ENCODE assay signal across 11 cellular contexts in genomic region chr1:26745191-26745590, GRCh38. TPM values are rescaled to one million over a fixed set of nuclear protein-coding genes. Genes with fewer than 3 reads are reported as not detected.
DNase-seq lines count a peak whose midpoint lies in the region; ATAC-seq and TF ChIP-seq lines count a peak whose summit lies in the region.
"Had no signal": no experiment of that assay in that cellular context is flagged by ENCODE, and none has a peak within 500 bp of the region (broad histone marks: within the 10 kb centered on the region; RNA-seq: fewer than 3 reads in every experiment).

No MANE protein-coding gene starts in this region.

- H3K27me3 Mint-ChIP-seq in activated CD4-positive, alpha-beta T cell treated with anti-CD3 and anti-CD28 coated beads, Interleukin-2, amount 10 ng/mL, durations not matched to agents 24 days and 14 days: no peaks in the 10 kb centered on the region
- no peaks in the 10 kb centered on the region for H3K27me3 Mint-ChIP-seq in T-helper 17 cell
- no peaks in the 10 kb centered on the region for H3K27me3 Mint-ChIP-seq in stimulated activated memory B cell treated with anti-CD40 and anti-IgM and Interleukin-4, amounts not matched to agents 10 μg/mL and 1 μg/mL and 100 μg/mL, for 72 hours
- H3K27me3 Mint-ChIP-seq: dendritic cell treated with granulocyte-macrophage colony-stimulating factor and Interleukin-4, amounts not matched to agents 40 ng/mL and 50 ng/mL, for 4 days had no signal

- H3K27me3 ChIP-seq in esophagus muscularis mucosa: no peaks in the 10 kb centered on the region

- 69% methylated on average over 5 of the region's 5 CpGs for WGBS in esophagus muscularis mucosa

- ATAC-seq in T-helper 17 cell (no peak), HG03520 (IDR thresholded peaks at IDR 0.05; ENCODE audit: unreplicated experiment) (no peak)
- ATAC-seq in stimulated activated memory B cell treated with anti-CD40 and anti-IgM and Interleukin-4, amounts not matched to agents 10 μg/mL and 1 μg/mL and 100 μg/mL, for 72 hours: no peak
- ATAC-seq: A549 had no signal

- no peak for DNase-seq in activated CD4-positive, alpha-beta T cell treated with anti-CD3 and anti-CD28 coated beads, Interleukin-2, amount 10 ng/mL, durations not matched to agents 24 days and 14 days
- DNase-seq in activated CD4-positive, alpha-beta T cell treated with anti-CD3 and anti-CD28 coated beads for 4 hours: no peak
- DNase-seq in T-helper 17 cell: no peak
- no peak for DNase-seq in esophagus muscularis mucosa (ENCODE audit: extremely low spot score)
- DNase-seq in head of caudate nucleus: no peak
- DNase-seq in NCI-H82 (lab: John Stamatoyannopoulos, UW): no peak
- DNase-seq: posterior cingulate gyrus had no signal

- peaks cover 72% of the 10 kb centered on the region for H3K4me1 Mint-ChIP-seq in activated CD4-positive, alpha-beta T cell treated with anti-CD3 and anti-CD28 coated beads, Interleukin-2, amount 10 ng/mL, durations not matched to agents 24 days and 14 days
- H3K4me1 Mint-ChIP-seq in T-helper 17 cell: peaks cover 58% of the 10 kb centered on the region
- peaks cover 72% of the 10 kb centered on the region for H3K4me1 Mint-ChIP-seq in stimulated activated memory B cell treated with anti-CD40 and anti-IgM and Interleukin-4, amounts not matched to agents 10 μg/mL and 1 μg/mL and 100 μg/mL, for 72 hours

- peak overlapping the region; percentile 72 for H3K4me3 Mint-ChIP-seq in activated CD4-positive, alpha-beta T cell treated with anti-CD3 and anti-CD28 coated beads, Interleukin-2, amount 10 ng/mL, durations not matched to agents 24 days and 14 days
- peak overlapping the region; percentile 7 for H3K4me3 Mint-ChIP-seq in T-helper 17 cell
- H3K4me3 Mint-ChIP-seq in stimulated activated memory B cell treated with anti-CD40 and anti-IgM and Interleukin-4, amounts not matched to agents 10 μg/mL and 1 μg/mL and 100 μg/mL, for 72 hours: no peak overlapping the region
- H3K4me3 Mint-ChIP-seq: dendritic cell treated with granulocyte-macrophage colony-stimulating factor and Interleukin-4, amounts not matched to agents 40 ng/mL and 50 ng/mL, for 4 days had no signal

- no peaks in the 10 kb centered on the region for H3K9me3 Mint-ChIP-seq in activated CD4-positive, alpha-beta T cell treated with anti-CD3 and anti-CD28 coated beads, Interleukin-2, amount 10 ng/mL, durations not matched to agents 24 days and 14 days
- no peaks in the 10 kb centered on the region for H3K9me3 Mint-ChIP-seq in stimulated activated memory B cell treated with anti-CD40 and anti-IgM and Interleukin-4, amounts not matched to agents 10 μg/mL and 1 μg/mL and 100 μg/mL, for 72 hours
- H3K9me3 Mint-ChIP-seq: dendritic cell treated with granulocyte-macrophage colony-stimulating factor and Interleukin-4, amounts not matched to agents 40 ng/mL and 50 ng/mL, for 4 days had no signal

- peaks cover 68% of the 10 kb centered on the region for H3K36me3 Mint-ChIP-seq in activated CD4-positive, alpha-beta T cell treated with anti-CD3 and anti-CD28 coated beads, Interleukin-2, amount 10 ng/mL, durations not matched to agents 24 days and 14 days (ENCODE audit: low read depth)
- peaks cover 8% of the 10 kb centered on the region for H3K36me3 Mint-ChIP-seq in T-helper 17 cell (ENCODE audit: low read depth)
- H3K36me3 Mint-ChIP-seq in stimulated activated memory B cell treated with anti-CD40 and anti-IgM and Interleukin-4, amounts not matched to agents 10 μg/mL and 1 μg/mL and 100 μg/mL, for 72 hours: peaks cover 45% of the 10 kb centered on the region

- H3K27ac Mint-ChIP-seq in activated CD4-positive, alpha-beta T cell treated with anti-CD3 and anti-CD28 coated beads, Interleukin-2, amount 10 ng/mL, durations not matched to agents 24 days and 14 days: peak overlapping the region; percentile 89
- peak overlapping the region; percentile 95 for H3K27ac Mint-ChIP-seq in T-helper 17 cell
- peak overlapping the region; percentile 58 for H3K27ac Mint-ChIP-seq in stimulated activated memory B cell treated with anti-CD40 and anti-IgM and Interleukin-4, amounts not matched to agents 10 μg/mL and 1 μg/mL and 100 μg/mL, for 72 hours

- TF ChIP-seq CTCF in esophagus muscularis mucosa (IDR thresholded peaks at IDR 0.05): no peak

- no peak overlapping the region for H3K4me3 ChIP-seq in esophagus muscularis mucosa
- H3K4me3 ChIP-seq: A549 had no signal

- intact Hi-C loops in activated CD4-positive, alpha-beta T cell treated with anti-CD3 and anti-CD28 coated beads, Interleukin-2, amount 10 ng/mL, durations not matched to agents 24 days and 14 days (cut with micrococcal nuclease): loop anchor here (2.0 kb wide), 2 partner anchors 52 to 164 kb away; no protein-coding TSS in a partner anchor
- intact Hi-C loops in esophagus muscularis mucosa (cut with DNase I): no loop called here
- intact Hi-C loops in head of caudate nucleus (cut with DNase I): no loop called here

- peaks cover 67 to 83% (median 81%) of the 10 kb centered on the region in 4 donors for H3K4me1 ChIP-seq in esophagus muscularis mucosa

- H3K9me3 ChIP-seq in T-helper 17 cell (ENCODE audit: control insufficient read depth, low read length, poor library complexity, severe bottlenecking) (no peaks in the 10 kb centered on the region), esophagus muscularis mucosa (no peaks in the 10 kb centered on the region)
- H3K9me3 ChIP-seq: A549 had no signal

- peak overlapping the region; percentile 50 to 64 (median 60) for H3K27ac ChIP-seq in esophagus muscularis mucosa (replicated peaks in 1 of 4)
- H3K27ac ChIP-seq: A549 had no signal

- H3K36me3 ChIP-seq in esophagus muscularis mucosa: peaks cover 6 to 55% (median 36%) of the 10 kb centered on the region in 4 donors

- no peak for TF ChIP-seq EP300 in esophagus muscularis mucosa (IDR thresholded peaks at IDR 0.05)

- no peak for TF ChIP-seq POLR2A in esophagus muscularis mucosa (IDR thresholded peaks at IDR 0.05; ENCODE audit: low read depth)

RNA-seq across cellular contexts. Expression of gene PIGV, which starts 42.6 kb away (rescaled TPM):
- total RNA-seq in activated CD4-positive, alpha-beta T cell treated with anti-CD3 and anti-CD28 coated beads, Interleukin-2, amount 10 ng/mL, durations not matched to agents 24 days and 14 days: 15.2 and 16.0 TPM in 2 replicates
- total RNA-seq in T-helper 17 cell (10 to 100 TPM; 12.0 to 14.3 TPM), esophagus muscularis mucosa (10 to 100 TPM; 11.8 to 15.2 (median 13.7) TPM)

RNA-seq across cellular contexts. Expression of gene ARID1A, which starts 49.4 kb away (rescaled TPM):
- 111 and 117 TPM in 2 replicates for total RNA-seq in activated CD4-positive, alpha-beta T cell treated with anti-CD3 and anti-CD28 coated beads, Interleukin-2, amount 10 ng/mL, durations not matched to agents 24 days and 14 days
- total RNA-seq in T-helper 17 cell (100 to 1,000 TPM; 134 to 136 TPM), esophagus muscularis mucosa (10 to 100 TPM; 36.8 to 76.2 (median 44.5) TPM)
